ENCODE assay signal across 8 cellular contexts in the genomic region with DNA sequence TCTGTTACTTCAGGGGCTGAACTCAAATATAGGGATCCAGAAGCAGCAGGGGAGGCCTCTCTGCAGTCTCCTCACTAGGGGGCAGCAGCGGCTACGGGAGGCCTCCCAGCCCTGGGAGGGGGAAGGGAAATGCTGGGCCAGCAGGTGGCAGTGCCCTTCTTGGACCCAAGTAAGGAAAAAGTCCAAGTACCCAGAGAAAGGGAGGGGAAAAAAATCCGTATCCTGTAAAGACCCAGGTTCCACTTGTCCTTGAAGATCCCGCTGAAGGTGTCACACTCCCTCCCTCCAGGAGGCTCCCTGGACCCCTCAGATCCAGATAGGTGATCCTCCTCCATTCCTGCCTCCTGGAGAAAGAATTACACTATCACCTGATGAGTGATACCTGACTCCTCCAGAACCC. TPM values are rescaled to one million over a fixed set of nuclear protein-coding genes. Genes with fewer than 3 reads are reported as not detected.
A peak's percentile ranks its signal among the peaks of the same experiment; 100 is the strongest.
DNase-seq lines count a peak whose midpoint lies in the region; TF ChIP-seq lines count a peak whose summit lies in the region.

No MANE protein-coding gene starts in this region.

- H3K4me1 Mint-ChIP-seq in activated T-helper 1 cell treated with anti-CD3 and anti-CD28 coated beads, Interleukin-12 subunit alpha, Interleukin-12 subunit beta, Interleukin-2, Interleukin-4 antibody, amounts not matched to agents 30 ng/mL and 10 ng/mL and 1 ng/mL, durations not matched to agents 14 hours and 24 hours and 36 hours (ENCODE audit: low read depth): peaks cover 5% of the 10 kb centered on the region

- no peaks in the 10 kb centered on the region for H3K9me3 ChIP-seq in thyroid gland

- peak; percentile 90 for TF ChIP-seq CTCF in RWPE1 (conservative IDR thresholded peaks at IDR 0.05; ENCODE audit: low read depth)
- TF ChIP-seq CTCF in fibroblast of the aortic adventitia (IDR thresholded peaks at IDR 0.05; ENCODE audit: insufficient read depth, low read length): peak; percentile 97
- TF ChIP-seq CTCF in thyroid gland (IDR thresholded peaks at IDR 0.05): peak; percentile 59 to 98 (median 93)

- POLR2A ChIA-PET in RWPE1 (lab: Yijun Ruan, JAX; ENCODE audit: low non-redundant PET): interaction anchor here (0.6 to 0.7 kb wide), 2 partner anchors 51 to 107 kb away, joined by 3 read pairs; no protein-coding TSS in a partner anchor

- DNase-seq in EL (peak; percentile 75), M059J (ENCODE audit: low read depth) (peak; percentile 76), RWPE1 (ENCODE audit: low spot score) (peak; percentile 90), fibroblast of the aortic adventitia (ENCODE audit: low read depth) (peak; percentile 72), occipital lobe (lab: John Stamatoyannopoulos, UW) (peak; percentile 75), thyroid gland (peak; percentile 84 to 91), OCI-M2 (lab: John Stamatoyannopoulos, UW; ENCODE audit: unreplicated experiment) (no peak)
- DNase-seq in activated T-helper 1 cell treated with anti-CD3 and anti-CD28 coated beads, Interleukin-12 subunit alpha, Interleukin-12 subunit beta, Interleukin-2, Interleukin-4 antibody, amounts not matched to agents 30 ng/mL and 10 ng/mL and 1 ng/mL, durations not matched to agents 14 hours and 24 hours and 36 hours (ENCODE audit: low spot score): peak; percentile 65

- no peak overlapping the region for H3K4me3 ChIP-seq in fibroblast of the aortic adventitia (ENCODE audit: low read depth, low read length)
- H3K4me3 ChIP-seq in thyroid gland (replicated peaks in 1 of 3): no peak overlapping the region

- H3K36me3 ChIP-seq in thyroid gland: no peaks in the 10 kb centered on the region

- H3K36me3 Mint-ChIP-seq in activated T-helper 1 cell treated with anti-CD3 and anti-CD28 coated beads, Interleukin-12 subunit alpha, Interleukin-12 subunit beta, Interleukin-2, Interleukin-4 antibody, amounts not matched to agents 30 ng/mL and 10 ng/mL and 1 ng/mL, durations not matched to agents 14 hours and 24 hours and 36 hours (ENCODE audit: low read depth): no peaks in the 10 kb centered on the region

- no peaks in the 10 kb centered on the region for H3K9me3 Mint-ChIP-seq in activated T-helper 1 cell treated with anti-CD3 and anti-CD28 coated beads, Interleukin-12 subunit alpha, Interleukin-12 subunit beta, Interleukin-2, Interleukin-4 antibody, amounts not matched to agents 30 ng/mL and 10 ng/mL and 1 ng/mL, durations not matched to agents 14 hours and 24 hours and 36 hours

- WGBS in thyroid gland, 2 donors: 3% methylated on average over 4 of the region's 4 CpGs

- intact Hi-C loops in activated T-helper 1 cell treated with anti-CD3 and anti-CD28 coated beads, Interleukin-12 subunit alpha, Interleukin-12 subunit beta, Interleukin-2, Interleukin-4 antibody, amounts not matched to agents 30 ng/mL and 10 ng/mL and 1 ng/mL, durations not matched to agents 14 hours and 24 hours and 36 hours (cut with micrococcal nuclease): loop anchor here (1.0 to 10.0 kb wide), 5 partner anchors 15 to 361 kb away; a partner anchor contains a TSS
- intact Hi-C loops in thyroid gland (cut with DNase I): no loop called here

- H3K4me3 Mint-ChIP-seq in activated T-helper 1 cell treated with anti-CD3 and anti-CD28 coated beads, Interleukin-12 subunit alpha, Interleukin-12 subunit beta, Interleukin-2, Interleukin-4 antibody, amounts not matched to agents 30 ng/mL and 10 ng/mL and 1 ng/mL, durations not matched to agents 14 hours and 24 hours and 36 hours: no peak overlapping the region

- H3K27ac ChIP-seq in RWPE1 (no peak overlapping the region), thyroid gland (no peak overlapping the region)

- TF ChIP-seq POLR2A in thyroid gland (IDR thresholded peaks at IDR 0.05): no peak

- H3K27me3 Mint-ChIP-seq in activated T-helper 1 cell treated with anti-CD3 and anti-CD28 coated beads, Interleukin-12 subunit alpha, Interleukin-12 subunit beta, Interleukin-2, Interleukin-4 antibody, amounts not matched to agents 30 ng/mL and 10 ng/mL and 1 ng/mL, durations not matched to agents 14 hours and 24 hours and 36 hours (ENCODE audit: insufficient read depth): peaks cover 39% of the 10 kb centered on the region

- no peaks in the 10 kb centered on the region for H3K27me3 ChIP-seq in thyroid gland

- peaks cover 8 to 18% of the 10 kb centered on the region in 2 donors for H3K4me1 ChIP-seq in thyroid gland

- CTCF ChIA-PET in RWPE1 (lab: Yijun Ruan, JAX): interaction anchor here (0.6 to 4.7 kb wide), 38 partner anchors 9 to 1634 kb away, joined by 3 to 63 read pairs (median 4); a partner anchor contains a TSS

- no peak overlapping the region for H3K27ac Mint-ChIP-seq in activated T-helper 1 cell treated with anti-CD3 and anti-CD28 coated beads, Interleukin-12 subunit alpha, Interleukin-12 subunit beta, Interleukin-2, Interleukin-4 antibody, amounts not matched to agents 30 ng/mL and 10 ng/mL and 1 ng/mL, durations not matched to agents 14 hours and 24 hours and 36 hours

RNA-seq across cellular contexts. Expression of a gene that starts 14.1 kb away (rescaled TPM):
- total RNA-seq in M059J (2014; rRNA removed; shearing (Covaris generic)): 6.7 and 8.4 TPM in 2 replicates
- total RNA-seq in activated T-helper 1 cell treated with anti-CD3 and anti-CD28 coated beads, Interleukin-12 subunit alpha, Interleukin-12 subunit beta, Interleukin-2, Interleukin-4 antibody, amounts not matched to agents 30 ng/mL and 10 ng/mL and 1 ng/mL, durations not matched to agents 14 hours and 24 hours and 36 hours: 1.1 and 1.3 TPM in 2 replicates
- 0.74 and 2.9 TPM in 2 replicates for total RNA-seq in fibroblast of the aortic adventitia (ENCODE audit: low replicate concordance)
- total RNA-seq in occipital lobe: 1.1 TPM
- 10 to 100 TPM; 16.8 to 41.0 (median 26.8) TPM for total RNA-seq in thyroid gland

RNA-seq across cellular contexts. Expression of a gene that starts 21.0 kb away (rescaled TPM):
- total RNA-seq in M059J (2014; rRNA removed; shearing (Covaris generic)): not detected in 2 replicates
- total RNA-seq in activated T-helper 1 cell treated with anti-CD3 and anti-CD28 coated beads, Interleukin-12 subunit alpha, Interleukin-12 subunit beta, Interleukin-2, Interleukin-4 antibody, amounts not matched to agents 30 ng/mL and 10 ng/mL and 1 ng/mL, durations not matched to agents 14 hours and 24 hours and 36 hours: not detected in 2 replicates
- total RNA-seq in fibroblast of the aortic adventitia (ENCODE audit: low replicate concordance) (not detected in 2 replicates), occipital lobe (18.6 TPM), thyroid gland (1 to 10 TPM; 1.1 to 2.0 (median 1.5) TPM)
